ENCODE assay signal across 2 cellular contexts in the genomic region with DNA sequence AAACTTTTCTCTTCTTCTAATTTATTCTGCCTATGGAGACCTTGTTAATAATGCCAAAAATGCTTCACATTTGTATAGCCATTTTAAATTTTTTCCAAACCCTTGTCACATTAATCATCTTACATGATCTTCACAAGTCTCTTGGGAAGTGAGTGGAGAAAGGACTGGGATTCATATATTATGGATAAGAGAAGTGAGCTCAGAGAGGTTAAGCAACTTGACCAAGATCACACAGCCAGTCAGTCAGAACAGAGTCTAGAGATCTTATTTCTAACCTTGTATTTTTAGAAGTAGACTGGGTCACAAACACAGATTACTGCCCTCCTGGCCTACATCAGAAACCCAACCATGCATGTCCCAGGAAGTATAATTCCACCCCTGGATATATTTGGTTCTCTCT.
TF ChIP-seq lines count a peak whose summit lies in the region.

No MANE protein-coding gene starts in this region.

TF ChIP-seq in H1, 55 proteins besides CTCF, POLR2A, EP300 and RAD21 (continued from another document):
- 0 out of 2 replicates have a peak, but pooled peaks have one; percentile 45 for TF ChIP-seq KDM1A (IDR thresholded peaks at IDR 0.05; ENCODE audit: borderline replicate concordance, low read length)

TF ChIP-seq in GM12891, 5 proteins besides CTCF, POLR2A, EP300 and RAD21 (continued from another document):
- TF ChIP-seq POLR2AphosphoS5 (IDR thresholded peaks at IDR 0.05; ENCODE audit: low read depth, low read length) (no peak), PAX5 (IDR thresholded peaks at IDR 0.05; ENCODE audit: insufficient read depth, low read length, severe bottlenecking) (no peak), TAF1 (IDR thresholded peaks at IDR 0.05; ENCODE audit: low read depth, low read length) (no peak)
